ENCODE assay signal across 26 cellular contexts in the genomic region with DNA sequence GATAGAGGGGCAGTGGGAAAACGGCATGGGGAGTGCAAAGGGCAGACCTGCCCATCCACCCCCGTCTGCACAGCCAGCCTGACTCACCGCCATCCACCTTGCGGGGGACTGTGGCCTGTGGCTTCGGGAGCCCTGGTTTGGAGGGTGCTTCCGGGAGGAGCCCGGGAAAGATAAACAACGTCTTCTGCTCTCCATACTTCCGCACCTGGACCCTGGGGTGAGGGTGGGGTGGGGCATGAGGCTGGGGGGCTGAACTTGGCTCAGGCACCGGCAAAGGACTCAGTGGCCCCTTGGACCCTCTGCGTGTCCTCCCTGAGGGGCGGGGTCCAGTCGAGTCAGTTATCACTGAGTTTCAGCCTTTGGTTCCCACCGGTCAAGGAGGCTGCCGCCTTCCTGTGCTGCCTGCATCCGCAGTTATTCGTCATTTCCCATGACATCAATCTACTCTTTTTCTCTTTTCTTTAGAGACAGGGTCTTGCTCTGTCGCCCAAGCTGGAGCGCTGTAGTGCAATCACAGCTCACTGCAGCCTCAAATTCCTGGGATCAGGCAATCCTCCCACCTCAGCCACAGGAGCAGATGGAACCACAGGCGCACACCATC. TPM values are rescaled to one million over a fixed set of nuclear protein-coding genes. Genes with fewer than 3 reads are reported as not detected.
DNase-seq lines count a peak whose midpoint lies in the region; ATAC-seq and TF ChIP-seq lines count a peak whose summit lies in the region.
"Had no signal": no experiment of that assay in that cellular context is flagged by ENCODE, and none has a peak within 500 bp of the region (broad histone marks: within the 10 kb centered on the region; RNA-seq: fewer than 3 reads in every experiment).

No MANE protein-coding gene starts in this region.

- H3K36me3 ChIP-seq in hepatocyte (replicated peaks; ENCODE audit: insufficient read depth, low read depth) = no peaks in the 10 kb centered on the region
- peaks cover 4% of the 10 kb centered on the region for H3K36me3 ChIP-seq in CD8-positive, alpha-beta T cell (ENCODE audit: insufficient read depth, low read length)

- H3K27me3 Mint-ChIP-seq in nephron progenitor cell (ENCODE audit: low read depth, poor library complexity) = no peaks in the 10 kb centered on the region
- H3K27me3 Mint-ChIP-seq in CD8-positive, alpha-beta T cell (ENCODE audit: low read depth) = no peaks in the 10 kb centered on the region
- H3K27me3 Mint-ChIP-seq: naive B cell; stimulated activated naive CD8-positive, alpha-beta T cell treated with anti-CD3 and anti-CD28 coated beads, Interleukin-15, amount 100 ng/mL, for 72 hours had no signal

- H2AFZ ChIP-seq in hepatocyte = no peak overlapping the region

- no peak overlapping the region for H3K4me3 ChIP-seq in hepatocyte
- no peak overlapping the region for H3K4me3 ChIP-seq in CD8-positive, alpha-beta T cell (ENCODE audit: low read depth, low read length)
- H3K4me3 ChIP-seq: heart left ventricle, skin epidermis, tibial artery had no signal

- CTCF ChIA-PET in RWPE1 (lab: Yijun Ruan, JAX) = no interaction called here
- CTCF ChIA-PET in CD8-positive, alpha-beta T cell (lab: Charles Lee) = interaction anchor here (1.2 to 1.7 kb wide), 4 partner anchors 10 to 129 kb away, joined by 3 to 6 read pairs (median 4); no protein-coding TSS in a partner anchor

- peaks cover 60% of the 10 kb centered on the region for H3K4me1 Mint-ChIP-seq in nephron progenitor cell
- H3K4me1 Mint-ChIP-seq in CD8-positive, alpha-beta T cell (ENCODE audit: low read depth) = peaks cover 24% of the 10 kb centered on the region

- WGBS in hepatocyte (ENCODE audit: low lambda C conversion rate, missing lambda C conversion rate) = 88% methylated on average over 17 of the region's 20 CpGs

- peaks cover 14% of the 10 kb centered on the region for H3K79me2 ChIP-seq in hepatocyte

- H3K36me3 Mint-ChIP-seq in nephron progenitor cell (ENCODE audit: low read depth) = peaks cover 11% of the 10 kb centered on the region
- H3K36me3 Mint-ChIP-seq in CD8-positive, alpha-beta T cell = peaks cover 32% of the 10 kb centered on the region

- POLR2A ChIA-PET in RWPE1 (lab: Yijun Ruan, JAX; ENCODE audit: low non-redundant PET) = no interaction called here
- POLR2A ChIA-PET in CD8-positive, alpha-beta T cell (lab: Charles Lee) = no interaction called here

- H3K4me3 Mint-ChIP-seq in nephron progenitor cell = peak overlapping the region; percentile 36
- H3K4me3 Mint-ChIP-seq in CD8-positive, alpha-beta T cell = no peak overlapping the region

- peak overlapping the region; percentile 98 for H3K27ac ChIP-seq in RWPE1
- H3K27ac ChIP-seq in hepatocyte = no peak overlapping the region
- H3K27ac ChIP-seq in CD8-positive, alpha-beta T cell (ENCODE audit: low read depth, low read length) = no peak overlapping the region
- H3K27ac ChIP-seq: heart left ventricle, tibial artery had no signal

- H3K9me3 ChIP-seq in hepatocyte (ENCODE audit: low read depth) = no peaks in the 10 kb centered on the region
- no peaks in the 10 kb centered on the region for H3K9me3 ChIP-seq in CD8-positive, alpha-beta T cell (ENCODE audit: low read length)
- H3K9me3 ChIP-seq: heart left ventricle, tibial artery had no signal

- H3K9me3 Mint-ChIP-seq in nephron progenitor cell = no peaks in the 10 kb centered on the region
- H3K9me3 Mint-ChIP-seq in CD8-positive, alpha-beta T cell = no peaks in the 10 kb centered on the region
- H3K9me3 Mint-ChIP-seq: activated T-cell treated with anti-CD3 and anti-CD28 coated beads, Interleukin-2, amount 50 U/mL, for 4 hours; naive B cell; stimulated activated naive CD8-positive, alpha-beta T cell treated with anti-CD3 and anti-CD28 coated beads, Interleukin-15, amount 100 ng/mL, for 72 hours had no signal

- H3K27ac Mint-ChIP-seq in nephron progenitor cell = peak overlapping the region; percentile 97
- H3K27ac Mint-ChIP-seq in CD8-positive, alpha-beta T cell = no peak overlapping the region

- H3K9me2 ChIP-seq in hepatocyte (replicated peaks; ENCODE audit: insufficient read depth) = no peaks in the 10 kb centered on the region

- no peak for TF ChIP-seq CTCF in RWPE1 (conservative IDR thresholded peaks at IDR 0.05; ENCODE audit: low read depth)
- no peak for TF ChIP-seq CTCF in hepatocyte (IDR thresholded peaks at IDR 0.05; ENCODE audit: poor library complexity)
- no peak for TF ChIP-seq CTCF in nephron progenitor cell (IDR thresholded peaks at IDR 0.05)
- no peak for TF ChIP-seq CTCF in CD8-positive, alpha-beta T cell (IDR thresholded peaks at IDR 0.05)

- H3K27me3 ChIP-seq in hepatocyte = no peaks in the 10 kb centered on the region
- no peaks in the 10 kb centered on the region for H3K27me3 ChIP-seq in CD8-positive, alpha-beta T cell (ENCODE audit: insufficient read depth, low read length)
- H3K27me3 ChIP-seq: heart left ventricle, tibial artery had no signal

- DNase-seq in Right ventricle myocardium superior (peak; percentile 20), left cardiac atrium (no peak), RWPE1 (ENCODE audit: low spot score) (no peak), hepatocyte (ENCODE audit: low spot score) (peak; percentile 17), nephron progenitor cell (no peak), GM19240 (ENCODE audit: insufficient read length, low spot score) (no peak)
- no peak for DNase-seq in CD8-positive, alpha-beta T cell
- DNase-seq in activated effector memory CD4-positive, alpha-beta T cell treated with Interleukin-2 at 50 U/mL for 16 hours = no peak
- DNase-seq: activated CD4-positive, alpha-beta T cell treated with anti-CD3 and anti-CD28 coated beads for 4 hours; activated naive CD4-positive, alpha-beta T cell treated with Interleukin-2 at 50 U/mL for 16 hours; activated T-cell treated with anti-CD3 and anti-CD28 coated beads, Interleukin-2, amount 50 U/mL, for 4 hours; effector CD4-positive, alpha-beta T cell; naive B cell; NCI-H1436; NCI-H2107; NCI-H446; NCI-H774; stimulated activated naive CD8-positive, alpha-beta T cell treated with anti-CD3 and anti-CD28 coated beads, Interleukin-15, amount 100 ng/mL, for 72 hours; tibial artery had no signal

- H3K4me1 ChIP-seq in hepatocyte (ENCODE audit: insufficient read depth) = peaks cover 23% of the 10 kb centered on the region
- H3K4me1 ChIP-seq in CD8-positive, alpha-beta T cell (ENCODE audit: insufficient read depth, low read length) = peaks cover 23% of the 10 kb centered on the region

- ATAC-seq in Right ventricle myocardium superior (ENCODE audit: poor library complexity) (no peak), left cardiac atrium (no peak)
- no peak for ATAC-seq in CD8-positive, alpha-beta T cell
- ATAC-seq: activated T-cell treated with anti-CD3 and anti-CD28 coated beads, Interleukin-2, amount 50 U/mL, for 4 hours; heart left ventricle; stimulated activated naive CD8-positive, alpha-beta T cell treated with anti-CD3 and anti-CD28 coated beads, Interleukin-15, amount 100 ng/mL, for 72 hours had no signal

- no peaks in the 10 kb centered on the region for H4K20me1 ChIP-seq in hepatocyte (ENCODE audit: insufficient read depth, poor library complexity, severe bottlenecking)

- intact Hi-C loops in Right ventricle myocardium superior (cut with DNase I) = no loop called here
- intact Hi-C loops in left cardiac atrium (cut with DNase I) = no loop called here
- intact Hi-C loops in CD8-positive, alpha-beta T cell (cut with DNase I, micrococcal nuclease) = loop anchor here in 1 of 2 experiments (10.0 kb wide), 2 partner anchors 331 to 801 kb away; a partner anchor contains a TSS

- H3K4me2 ChIP-seq in hepatocyte = no peak overlapping the region

RNA-seq across cellular contexts. Expression of a gene that starts 3.2 kb away (rescaled TPM):
- total RNA-seq in Right ventricle myocardium superior = 22.2 TPM
- total RNA-seq in left cardiac atrium = 10 to 100 TPM; 25.7 to 35.4 TPM
- total RNA-seq in hepatocyte = 59.0 and 66.6 TPM in 2 replicates
- 120 TPM in 2 replicates for polyA plus RNA-seq in hepatocyte
- 10 to 100 TPM; 31.9 to 33.1 TPM for total RNA-seq in CD8-positive, alpha-beta T cell

RNA-seq across cellular contexts. Expression of a gene that starts 5.3 kb away (rescaled TPM):
- total RNA-seq in Right ventricle myocardium superior (133 TPM), left cardiac atrium (10 to 100 TPM; 67.5 to 74.0 TPM), hepatocyte (48.8 and 50.5 TPM in 2 replicates)
- 79.5 and 85.7 TPM in 2 replicates for polyA plus RNA-seq in hepatocyte
- total RNA-seq in CD8-positive, alpha-beta T cell = 1 to 10 TPM; 1.1 to 1.7 TPM

RNA-seq across cellular contexts. Expression of a gene that starts 13.7 kb away (rescaled TPM):
- total RNA-seq in Right ventricle myocardium superior (308 TPM), left cardiac atrium (1,000 to 10,000 TPM in 1 of 2 donors, 100 to 1,000 TPM in 1; 373 to 1,073 TPM), hepatocyte (563 and 814 TPM in 2 replicates)
- polyA plus RNA-seq in hepatocyte = 493 and 556 TPM in 2 replicates
- total RNA-seq in CD8-positive, alpha-beta T cell = not detected
- total RNA-seq: SK-MEL-5 had no signal

RNA-seq across cellular contexts. Expression of a gene that starts 33.0 kb away (rescaled TPM):
- not detected for total RNA-seq in Right ventricle myocardium superior
- under 1 TPM; 0.47 to 0.65 TPM for total RNA-seq in left cardiac atrium
- 14.8 and 18.9 TPM in 2 replicates for total RNA-seq in hepatocyte
- polyA plus RNA-seq in hepatocyte = 19.6 and 26.0 TPM in 2 replicates
- total RNA-seq in CD8-positive, alpha-beta T cell = 10 to 100 TPM; 33.5 to 38.8 TPM
- total RNA-seq: osteocyte, RPMI7951 had no signal

RNA-seq across cellular contexts. Expression of a gene that starts 38.3 kb away (rescaled TPM):
- total RNA-seq in Right ventricle myocardium superior (2.8 TPM), left cardiac atrium (1 to 10 TPM; 3.9 to 7.4 TPM), hepatocyte (0.23 and 0.32 TPM in 2 replicates)
- polyA plus RNA-seq in hepatocyte = not detected in 2 replicates
- 10 to 100 TPM; 68.3 to 75.5 TPM for total RNA-seq in CD8-positive, alpha-beta T cell
- total RNA-seq: fibroblast of villous mesenchyme, osteocyte, SK-MEL-5 had no signal
- polyA plus RNA-seq: BJ had no signal

Comparison
In these comparisons a context has a peak if more than half of its experiments do, and no peak if none do; other contexts are left out.
1. DNase-seq: peak in Right ventricle myocardium superior (single experiment) and hepatocyte (single experiment); none in left cardiac atrium (single experiment), RWPE1 (single experiment), nephron progenitor cell (single experiment), CD8-positive, alpha-beta T cell (0 of 7), GM19240 (single experiment) and activated effector memory CD4-positive, alpha-beta T cell treated with Interleukin-2 at 50 U/mL for 16 hours (single experiment).
2. RNA of a gene that starts 5.3 kb away (total RNA-seq): 133 TPM in Right ventricle myocardium superior (single experiment), 67.5 to 74.0 TPM in left cardiac atrium and 48.8 to 50.5 TPM in hepatocyte; 1.1 to 1.7 TPM in CD8-positive, alpha-beta T cell; every median in the first group is over 10 times any median in the second.
3. RNA of a gene that starts 13.7 kb away (total RNA-seq): 373 to 1,073 TPM in left cardiac atrium, 563 to 814 TPM in hepatocyte and 308 TPM in Right ventricle myocardium superior (single experiment); not detected in CD8-positive, alpha-beta T cell; every median in the first group is over 100 times any median in the second.